1 cellular context compared by ENCODE assay signal in the genomic region with DNA sequence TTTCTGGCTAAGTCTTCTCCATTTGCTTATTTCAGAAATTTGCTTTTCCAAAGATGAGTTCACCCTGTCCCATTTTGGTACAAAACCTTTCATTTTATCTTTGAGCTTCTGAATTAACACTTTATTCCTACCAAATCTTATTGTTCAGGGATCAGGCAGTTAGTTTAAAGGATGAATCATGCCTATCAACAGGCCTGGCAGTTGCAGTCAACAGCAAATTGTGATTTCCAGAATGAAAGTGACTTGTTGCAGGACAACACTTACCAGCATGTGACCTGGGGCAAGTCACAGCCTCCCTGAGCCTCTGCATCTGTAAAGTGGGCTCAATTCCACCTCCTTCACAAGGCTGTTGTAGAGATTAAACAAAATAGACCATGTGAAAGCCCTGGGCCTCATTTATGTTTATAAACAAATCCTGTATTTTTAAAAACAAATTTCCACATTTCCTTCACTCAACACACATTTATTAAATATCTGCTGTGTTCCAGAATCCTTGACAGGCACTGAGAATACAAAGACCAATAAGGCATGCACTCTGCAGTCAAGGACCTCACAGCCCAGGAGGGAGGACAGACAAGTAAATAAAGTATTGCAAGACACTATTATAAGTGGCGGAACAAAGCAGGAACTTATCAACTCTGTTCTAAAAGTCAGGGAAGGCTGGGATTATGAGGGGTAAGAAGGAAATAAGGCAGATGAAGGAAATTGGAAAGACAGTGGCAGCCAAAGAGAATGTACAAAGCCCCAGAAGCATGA.
A peak's percentile ranks its signal among the peaks of the same experiment; 100 is the strongest.
TF ChIP-seq lines count a peak whose summit lies in the region.

No MANE protein-coding gene starts in this region.

TF ChIP-seq in HEK293, 187 proteins besides CTCF, POLR2A, EP300 and RAD21 (continued from another document):
- TF ChIP-seq, protein P1, sequence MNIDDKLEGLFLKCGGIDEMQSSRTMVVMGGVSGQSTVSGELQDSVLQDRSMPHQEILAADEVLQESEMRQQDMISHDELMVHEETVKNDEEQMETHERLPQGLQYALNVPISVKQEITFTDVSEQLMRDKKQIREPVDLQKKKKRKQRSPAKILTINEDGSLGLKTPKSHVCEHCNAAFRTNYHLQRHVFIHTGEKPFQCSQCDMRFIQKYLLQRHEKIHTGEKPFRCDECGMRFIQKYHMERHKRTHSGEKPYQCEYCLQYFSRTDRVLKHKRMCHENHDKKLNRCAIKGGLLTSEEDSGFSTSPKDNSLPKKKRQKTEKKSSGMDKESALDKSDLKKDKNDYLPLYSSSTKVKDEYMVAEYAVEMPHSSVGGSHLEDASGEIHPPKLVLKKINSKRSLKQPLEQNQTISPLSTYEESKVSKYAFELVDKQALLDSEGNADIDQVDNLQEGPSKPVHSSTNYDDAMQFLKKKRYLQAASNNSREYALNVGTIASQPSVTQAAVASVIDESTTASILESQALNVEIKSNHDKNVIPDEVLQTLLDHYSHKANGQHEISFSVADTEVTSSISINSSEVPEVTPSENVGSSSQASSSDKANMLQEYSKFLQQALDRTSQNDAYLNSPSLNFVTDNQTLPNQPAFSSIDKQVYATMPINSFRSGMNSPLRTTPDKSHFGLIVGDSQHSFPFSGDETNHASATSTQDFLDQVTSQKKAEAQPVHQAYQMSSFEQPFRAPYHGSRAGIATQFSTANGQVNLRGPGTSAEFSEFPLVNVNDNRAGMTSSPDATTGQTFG (tag by site-specific recombination; IDR thresholded peaks at IDR 0.05; ENCODE audit: borderline replicate concordance), result no peak
- peak; percentile 96 for TF ChIP-seq SCRT2 (tag by site-specific recombination; IDR thresholded peaks at IDR 0.05)
- TF ChIP-seq ZNF404 (tag by site-specific recombination; IDR thresholded peaks at IDR 0.05), result no peak
TF ChIP-seq in HEK293: peak in this region for 2.
